In genomic region chr5:83983852-83984251, GRCh38 we compare ENCODE assay signal across 1 cellular context.
TF ChIP-seq lines count a peak whose summit lies in the region.

No MANE protein-coding gene starts in this region.

TF ChIP-seq in GM23338, 12 proteins besides CTCF, POLR2A, EP300 and RAD21 (continued from another document):
- TF ChIP-seq EZH2phosphoT487 (IDR thresholded peaks at IDR 0.05; ENCODE audit: unreplicated experiment), result no peak
- no peak for TF ChIP-seq ETS1 (IDR thresholded peaks at IDR 0.05)
- no peak for TF ChIP-seq CREB1 (CRISPR knock-in tag; IDR thresholded peaks at IDR 0.05; ENCODE audit: low read depth)
- no peak for TF ChIP-seq POLR2AphosphoS5 (IDR thresholded peaks at IDR 0.05; ENCODE audit: low read depth)
- no peak for TF ChIP-seq JUNB (IDR thresholded peaks at IDR 0.05; ENCODE audit: unreplicated experiment)
- no peak for TF ChIP-seq ZNF331 (CRISPR knock-in tag; IDR thresholded peaks at IDR 0.05; ENCODE audit: low read depth)
- no peak for TF ChIP-seq ZNF462 (CRISPR knock-in tag; IDR thresholded peaks at IDR 0.05)
TF ChIP-seq in GM23338: peak in this region for 0.
